In genomic region chr22:27746918-27747317, GRCh38 we compare ENCODE assay signal across 21 cellular contexts.
"Had no signal": no experiment of that assay in that cellular context is flagged by ENCODE, and none has a peak within 500 bp of the region (broad histone marks: within the 10 kb centered on the region; RNA-seq: fewer than 3 reads in every experiment).

No MANE protein-coding gene starts in this region.

- H3K9me3 Mint-ChIP-seq: effector memory CD8-positive, alpha-beta T cell; immature natural killer cell; stimulated activated naive CD8-positive, alpha-beta T cell treated with anti-CD3 and anti-CD28 coated beads, Interleukin-15, amount 100 ng/mL, for 72 hours; type B pancreatic cell had no signal

- ATAC-seq: effector memory CD8-positive, alpha-beta T cell; pancreas; stimulated activated naive B cell treated with anti-CD40 and anti-IgM and Interleukin-4, amounts not matched to agents 10 μg/mL and 1 μg/mL and 100 μg/mL, for 72 hours; stimulated activated naive CD8-positive, alpha-beta T cell treated with anti-CD3 and anti-CD28 coated beads, Interleukin-15, amount 100 ng/mL, for 72 hours had no signal

- H3K4me1 ChIP-seq: prostate gland had no signal

- H3K36me3 Mint-ChIP-seq: immature natural killer cell; naive B cell; stimulated activated naive B cell treated with anti-CD40 and anti-IgM and Interleukin-4, amounts not matched to agents 10 μg/mL and 1 μg/mL and 100 μg/mL, for 72 hours; type B pancreatic cell had no signal

- H3K4me1 Mint-ChIP-seq: naive B cell; stimulated activated naive B cell treated with anti-CD40 and anti-IgM and Interleukin-4, amounts not matched to agents 10 μg/mL and 1 μg/mL and 100 μg/mL, for 72 hours had no signal

- H3K9me3 ChIP-seq: esophagus squamous epithelium, pancreas, prostate gland, spleen had no signal

- H3K27ac ChIP-seq: epithelial cell of prostate, pancreas, prostate gland, spleen had no signal

- H3K4me3 Mint-ChIP-seq: effector memory CD8-positive, alpha-beta T cell; immature natural killer cell; naive B cell; nephron; stimulated activated naive B cell treated with anti-CD40 and anti-IgM and Interleukin-4, amounts not matched to agents 10 μg/mL and 1 μg/mL and 100 μg/mL, for 72 hours; stimulated activated naive CD8-positive, alpha-beta T cell treated with anti-CD3 and anti-CD28 coated beads, Interleukin-15, amount 100 ng/mL, for 72 hours; type B pancreatic cell had no signal

- H3K27me3 ChIP-seq: esophagus squamous epithelium, pancreas had no signal

- DNase-seq: effector memory CD8-positive, alpha-beta T cell; esophagus squamous epithelium; foreskin fibroblast; immature natural killer cell; left ventricle myocardium superior; mesenchymal stem cell; naive B cell; occipital lobe; pancreas; spleen; stimulated activated CD4-positive, alpha-beta T cell treated with anti-CD3 and anti-CD28 coated beads, Interleukin-15, amount 100 ng/mL, for 24 hours; stimulated activated CD4-positive, alpha-beta T cell treated with anti-CD3 and anti-CD28 coated beads, Interleukin-1b, Interleukin-23, amount 100 ng/mL, for 48 hours; stimulated activated CD4-positive, alpha-beta T cell treated with anti-CD3 and anti-CD28 coated beads, Interleukin-4, amount 100 ng/mL, for 24 hours; stimulated activated naive B cell treated with anti-CD40 and anti-IgM and Interleukin-4, amounts not matched to agents 10 μg/mL and 1 μg/mL and 100 μg/mL, for 72 hours; stimulated activated naive CD8-positive, alpha-beta T cell treated with anti-CD3 and anti-CD28 coated beads, Interleukin-15, amount 100 ng/mL, for 72 hours; substantia nigra had no signal

- H3K27ac Mint-ChIP-seq: effector memory CD8-positive, alpha-beta T cell; immature natural killer cell; naive B cell; stimulated activated naive B cell treated with anti-CD40 and anti-IgM and Interleukin-4, amounts not matched to agents 10 μg/mL and 1 μg/mL and 100 μg/mL, for 72 hours; type B pancreatic cell had no signal

- H3K36me3 ChIP-seq: esophagus squamous epithelium, pancreas, prostate gland, spleen had no signal

- H3K4me3 ChIP-seq: esophagus squamous epithelium, lung, pancreas, prostate gland, spleen had no signal
